Comparison of ENCODE assay signal across 16 cellular contexts in genomic region chr6:55875420-55875819, GRCh38. TPM values are rescaled to one million over a fixed set of nuclear protein-coding genes. Genes with fewer than 3 reads are reported as not detected.
DNase-seq lines count a peak whose midpoint lies in the region; ATAC-seq and TF ChIP-seq lines count a peak whose summit lies in the region.
"Had no signal": no experiment of that assay in that cellular context is flagged by ENCODE, and none has a peak within 500 bp of the region (broad histone marks: within the 10 kb centered on the region; RNA-seq: fewer than 3 reads in every experiment).

Gene BMP5 (minus strand): TSS chr6:55875590. CDS start chr6:55874865, 725 bp downstream.

- H2AK5ac ChIP-seq in mesenchymal stem cell (ENCODE audit: low read length, severe bottlenecking) = no peak within 1 kb of the TSS

- H3K14ac ChIP-seq in mesenchymal stem cell (ENCODE audit: low read length in 2 of 2) = no peak within 1 kb of the TSS

- H3K4me2 ChIP-seq in mesenchymal stem cell (ENCODE audit: low read length, poor library complexity, severe bottlenecking) = no peak within 1 kb of the TSS

- no peak within 1 kb of the TSS for H2BK15ac ChIP-seq in mesenchymal stem cell (ENCODE audit: low read depth, poor library complexity, severe bottlenecking)

- H3K79me1 ChIP-seq in mesenchymal stem cell (replicated peaks; ENCODE audit: low read length, poor library complexity, severe bottlenecking) = no peaks in the 10 kb centered on the region

- H3K23ac ChIP-seq in mesenchymal stem cell (ENCODE audit: low read length in 2 of 2) = no peak within 1 kb of the TSS

- H3K27me3 ChIP-seq in Caco-2 (replicated peaks; ENCODE audit: control insufficient read depth, insufficient read depth, low read length) (no peaks in the 10 kb centered on the region), colonic mucosa (no peaks in the 10 kb centered on the region), mesenchymal stem cell (ENCODE audit: control insufficient read depth in 1 of 2, insufficient read depth in 1 of 2, low read length in 2 of 2) (no peaks in the 10 kb centered on the region)
- H3K27me3 ChIP-seq: foreskin keratinocyte, uterus had no signal

- no peak within 1 kb of the TSS for H2BK120ac ChIP-seq in mesenchymal stem cell (ENCODE audit: low read depth, low read length)

- no TSS peak for BruUV-seq in Caco-2 (replicated peaks; lab: Mats Ljungman, UMichigan)

- no peak within 1 kb of the TSS for H3K27ac Mint-ChIP-seq in Caco-2 (ENCODE audit: unreplicated experiment)
- H3K27ac Mint-ChIP-seq in activated T-helper 2 cell treated with anti-CD3 and anti-CD28 coated beads, Interferon-gamma antibody, Interleukin-2, Interleukin-4, amounts not matched to agents 10 μg/mL and 5 μg/mL and 100 μg/mL, durations not matched to agents 14 hours and 24 hours and 36 hours = no peak within 1 kb of the TSS

- DNase-seq in Caco-2 (no peak), NCI-H187 (lab: John Stamatoyannopoulos, UW) (peak; percentile 54 to 71), colonic mucosa (no peak), mesenchymal stem cell (peak; percentile 43)
- no peak for DNase-seq in stimulated activated CD4-positive, alpha-beta T cell treated with anti-CD3 and anti-CD28 coated beads, Interleukin-1b, Interleukin-23, amount 100 ng/mL, for 48 hours
- DNase-seq in activated T-helper 2 cell treated with anti-CD3 and anti-CD28 coated beads, Interferon-gamma antibody, Interleukin-2, Interleukin-4, amounts not matched to agents 10 μg/mL and 5 μg/mL and 100 μg/mL, durations not matched to agents 14 hours and 24 hours and 36 hours (ENCODE audit: low spot score) = no peak
- DNase-seq in stimulated activated CD4-positive, alpha-beta T cell treated with anti-CD3 and anti-CD28 coated beads, Interleukin-15, amount 100 ng/mL, for 24 hours = no peak
- DNase-seq: activated CD4-positive, alpha-beta T cell treated with anti-CD3 and anti-CD28 coated beads for 4 hours; activated gamma-delta T cell treated with Interleukin-2 at 50 U/mL for 16 hours; AML-193; foreskin keratinocyte; NCI-H82; uterus had no signal

- H2BK12ac ChIP-seq in mesenchymal stem cell (ENCODE audit: low read length in 2 of 2) = no peak within 1 kb of the TSS

- H3K36me3 Mint-ChIP-seq in Caco-2 (ENCODE audit: insufficient read depth, unreplicated experiment) = no peaks in the 10 kb centered on the region
- H3K36me3 Mint-ChIP-seq in activated T-helper 2 cell treated with anti-CD3 and anti-CD28 coated beads, Interferon-gamma antibody, Interleukin-2, Interleukin-4, amounts not matched to agents 10 μg/mL and 5 μg/mL and 100 μg/mL, durations not matched to agents 14 hours and 24 hours and 36 hours (ENCODE audit: low read depth) = no peaks in the 10 kb centered on the region

- intact Hi-C loops in Caco-2 (cut with micrococcal nuclease; ENCODE audit: unreplicated experiment) (no loop called here), colonic mucosa (cut with DNase I) (no loop called here)
- intact Hi-C loops in activated T-helper 2 cell treated with anti-CD3 and anti-CD28 coated beads, Interferon-gamma antibody, Interleukin-2, Interleukin-4, amounts not matched to agents 10 μg/mL and 5 μg/mL and 100 μg/mL, durations not matched to agents 14 hours and 24 hours and 36 hours (cut with micrococcal nuclease) = no loop called here

- H3K4me3 ChIP-seq in Caco-2 (ENCODE audit: low read depth, low read length) (no peak within 1 kb of the TSS), colonic mucosa (no peak within 1 kb of the TSS), mesenchymal stem cell (ENCODE audit: insufficient read depth in 1 of 2, low read depth in 1 of 2, low read length in 2 of 2) (no peak within 1 kb of the TSS)
- H3K4me3 ChIP-seq: uterus had no signal

- H3K4me1 ChIP-seq in Caco-2 = peaks cover 9% of the 10 kb centered on the region; the same call in 1 of the 2 replicates
- no peaks in the 10 kb centered on the region for H3K4me1 ChIP-seq in colonic mucosa
- H3K4me1 ChIP-seq in mesenchymal stem cell (ENCODE audit: control insufficient read depth, insufficient read depth, low read depth, low read length) = no peaks in the 10 kb centered on the region
- H3K4me1 ChIP-seq: uterus had no signal

- H3K27me3 Mint-ChIP-seq in Caco-2 (ENCODE audit: insufficient read depth, unreplicated experiment) = no peaks in the 10 kb centered on the region
- H3K27me3 Mint-ChIP-seq in activated T-helper 2 cell treated with anti-CD3 and anti-CD28 coated beads, Interferon-gamma antibody, Interleukin-2, Interleukin-4, amounts not matched to agents 10 μg/mL and 5 μg/mL and 100 μg/mL, durations not matched to agents 14 hours and 24 hours and 36 hours (ENCODE audit: low read depth) = no peaks in the 10 kb centered on the region
- H3K27me3 Mint-ChIP-seq: central memory CD8-positive, alpha-beta T cell had no signal

- H3K4me1 Mint-ChIP-seq in Caco-2 (ENCODE audit: low read depth, unreplicated experiment) = no peaks in the 10 kb centered on the region
- no peaks in the 10 kb centered on the region for H3K4me1 Mint-ChIP-seq in activated T-helper 2 cell treated with anti-CD3 and anti-CD28 coated beads, Interferon-gamma antibody, Interleukin-2, Interleukin-4, amounts not matched to agents 10 μg/mL and 5 μg/mL and 100 μg/mL, durations not matched to agents 14 hours and 24 hours and 36 hours (ENCODE audit: low read depth)
- H3K4me1 Mint-ChIP-seq: central memory CD8-positive, alpha-beta T cell had no signal

- TF ChIP-seq CTCF in Caco-2 (IDR thresholded peaks at IDR 0.05; ENCODE audit: insufficient read depth in 1 of 2, low read depth in 1 of 2, low read length in 1 of 2, severe bottlenecking in 1 of 2, unreplicated experiment in 1 of 2) = no peak
- TF ChIP-seq CTCF in colonic mucosa (IDR thresholded peaks at IDR 0.05) = no peak

- peak within 1 kb of the TSS in 1 of 2 experiments; percentile 29 for H3K18ac ChIP-seq in mesenchymal stem cell (ENCODE audit: low read depth in 1 of 2, low read length in 2 of 2)

- H4K8ac ChIP-seq in mesenchymal stem cell (ENCODE audit: low read length) = no peak within 1 kb of the TSS

- H3K27ac ChIP-seq in colonic mucosa (no peak within 1 kb of the TSS), mesenchymal stem cell (ENCODE audit: low read length, poor library complexity, severe bottlenecking) (no peak within 1 kb of the TSS)
- H3K27ac ChIP-seq: foreskin keratinocyte, uterus had no signal

- H3K4me3 Mint-ChIP-seq in Caco-2 (ENCODE audit: unreplicated experiment) = peak within 1 kb of the TSS; percentile 27
- H3K4me3 Mint-ChIP-seq in activated T-helper 2 cell treated with anti-CD3 and anti-CD28 coated beads, Interferon-gamma antibody, Interleukin-2, Interleukin-4, amounts not matched to agents 10 μg/mL and 5 μg/mL and 100 μg/mL, durations not matched to agents 14 hours and 24 hours and 36 hours (ENCODE audit: low read depth) = no peak within 1 kb of the TSS
- H3K4me3 Mint-ChIP-seq: central memory CD8-positive, alpha-beta T cell had no signal

- H2BK5ac ChIP-seq in mesenchymal stem cell (ENCODE audit: low read depth, low read length, poor library complexity, severe bottlenecking) = no peak within 1 kb of the TSS

- H3K4ac ChIP-seq in mesenchymal stem cell (ENCODE audit: low read depth in 1 of 2, low read length in 2 of 2) = no peak within 1 kb of the TSS

- POLR2A ChIA-PET in Caco-2 (lab: Charles Lee) = no interaction called here

- no peak for ATAC-seq in GM18861 (IDR thresholded peaks at IDR 0.05; ENCODE audit: unreplicated experiment)
- ATAC-seq: foreskin keratinocyte had no signal

- H4K91ac ChIP-seq in mesenchymal stem cell (ENCODE audit: low read length) = no peak within 1 kb of the TSS

- H3K9me3 ChIP-seq in Caco-2 (no peaks in the 10 kb centered on the region), colonic mucosa (no peaks in the 10 kb centered on the region), mesenchymal stem cell (ENCODE audit: control insufficient read depth, low read length) (no peaks in the 10 kb centered on the region)
- H3K9me3 ChIP-seq: uterus had no signal

- H2AFZ ChIP-seq in mesenchymal stem cell (ENCODE audit: low read depth, low read length) = no peak within 1 kb of the TSS

- H3K36me3 ChIP-seq in Caco-2 (ENCODE audit: control insufficient read depth, insufficient read depth, low read length) (no peaks in the 10 kb centered on the region), colonic mucosa (no peaks in the 10 kb centered on the region), mesenchymal stem cell (ENCODE audit: control insufficient read depth in 1 of 2, insufficient read depth in 2 of 2, low read depth in 1 of 2, low read length in 2 of 2) (no peaks in the 10 kb centered on the region)
- H3K36me3 ChIP-seq: uterus had no signal

- H3K9me3 Mint-ChIP-seq in Caco-2 (ENCODE audit: unreplicated experiment) = no peaks in the 10 kb centered on the region
- no peaks in the 10 kb centered on the region for H3K9me3 Mint-ChIP-seq in activated T-helper 2 cell treated with anti-CD3 and anti-CD28 coated beads, Interferon-gamma antibody, Interleukin-2, Interleukin-4, amounts not matched to agents 10 μg/mL and 5 μg/mL and 100 μg/mL, durations not matched to agents 14 hours and 24 hours and 36 hours

- CTCF ChIA-PET in Caco-2 (lab: Charles Lee) = no interaction called here

- H3K9ac ChIP-seq in colonic mucosa (ENCODE audit: low read depth in 2 of 2, low read length in 2 of 2) (peak within 1 kb of the TSS; percentile 7 to 38), mesenchymal stem cell (ENCODE audit: low read length) (no peak within 1 kb of the TSS)

- WGBS in mesenchymal stem cell = no CpG with 5 or more reads among the region's 1 CpG

RNA-seq across cellular contexts. Expression of gene BMP5, which starts in this region (rescaled TPM):
- total RNA-seq in Caco-2 (2022) (0.48 and 0.49 TPM in 2 replicates), colonic mucosa (1 to 10 TPM; 2.4 to 3.2 TPM)
- 8.7 TPM for polyA plus RNA-seq in mesenchymal stem cell (2013, experiment 1 of 2)
- 9.5 TPM for polyA plus RNA-seq in mesenchymal stem cell (2013, experiment 2 of 2)
- not detected in 2 replicates for total RNA-seq in activated T-helper 2 cell treated with anti-CD3 and anti-CD28 coated beads, Interferon-gamma antibody, Interleukin-2, Interleukin-4, amounts not matched to agents 10 μg/mL and 5 μg/mL and 100 μg/mL, durations not matched to agents 14 hours and 24 hours and 36 hours
- total RNA-seq: foreskin keratinocyte, MCF 10A had no signal
- polyA plus RNA-seq: foreskin keratinocyte had no signal

Comparison
In these comparisons a context has a peak if more than half of its experiments do, and no peak if none do; other contexts are left out.
1. DNase-seq: peak in NCI-H187 (2 of 2) and mesenchymal stem cell (single experiment); none in Caco-2 (0 of 2), colonic mucosa (single experiment), stimulated activated CD4-positive, alpha-beta T cell treated with anti-CD3 and anti-CD28 coated beads, Interleukin-1b, Interleukin-23, amount 100 ng/mL, for 48 hours (single experiment), activated T-helper 2 cell treated with anti-CD3 and anti-CD28 coated beads, Interferon-gamma antibody, Interleukin-2, Interleukin-4, amounts not matched to agents 10 μg/mL and 5 μg/mL and 100 μg/mL, durations not matched to agents 14 hours and 24 hours and 36 hours (single experiment) and stimulated activated CD4-positive, alpha-beta T cell treated with anti-CD3 and anti-CD28 coated beads, Interleukin-15, amount 100 ng/mL, for 24 hours (single experiment).